8 cellular contexts compared by ENCODE assay signal in the genomic region with DNA sequence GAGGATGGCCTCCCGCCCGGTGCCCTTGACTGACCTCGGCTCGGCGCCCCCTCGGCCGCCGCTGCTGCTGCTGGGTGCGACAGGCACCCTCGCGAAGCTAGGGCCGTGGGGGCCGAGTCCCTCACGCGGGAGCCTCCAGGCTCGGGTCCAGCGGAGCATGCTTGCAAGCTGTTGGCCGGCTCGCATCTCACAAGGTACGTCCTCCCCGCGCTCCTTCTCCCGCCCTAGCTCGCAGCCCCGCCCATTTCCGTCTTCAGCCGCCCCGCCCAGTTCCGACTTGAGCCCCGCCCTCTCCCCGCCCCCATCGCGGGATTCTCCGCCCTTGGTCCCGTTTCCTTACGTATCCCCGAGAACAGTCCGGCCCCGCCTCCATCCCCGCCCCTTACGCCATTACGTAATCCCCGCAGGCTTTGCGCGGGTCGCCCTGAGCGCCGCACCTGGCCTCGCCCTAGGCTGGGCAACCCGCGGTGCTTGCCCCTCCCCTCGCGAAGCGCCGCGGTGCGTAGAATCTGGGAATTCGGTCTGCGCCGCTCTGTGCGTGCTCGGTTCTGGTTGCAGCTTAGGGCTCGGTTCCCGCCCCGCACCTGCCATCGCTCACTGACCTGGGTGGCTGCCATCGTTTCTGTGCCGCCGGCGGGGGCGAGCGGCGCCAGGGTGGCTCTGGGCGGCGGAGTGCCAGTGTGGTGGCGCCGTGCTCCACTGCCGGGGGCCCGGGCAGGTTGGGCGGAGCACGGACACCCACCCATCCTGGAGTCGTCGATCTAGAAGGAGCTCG. TPM values are rescaled to one million over a fixed set of nuclear protein-coding genes. Genes with fewer than 3 reads are reported as not detected.
DNase-seq lines count a peak whose midpoint lies in the region; ATAC-seq and TF ChIP-seq lines count a peak whose summit lies in the region.

A gene with protein sequence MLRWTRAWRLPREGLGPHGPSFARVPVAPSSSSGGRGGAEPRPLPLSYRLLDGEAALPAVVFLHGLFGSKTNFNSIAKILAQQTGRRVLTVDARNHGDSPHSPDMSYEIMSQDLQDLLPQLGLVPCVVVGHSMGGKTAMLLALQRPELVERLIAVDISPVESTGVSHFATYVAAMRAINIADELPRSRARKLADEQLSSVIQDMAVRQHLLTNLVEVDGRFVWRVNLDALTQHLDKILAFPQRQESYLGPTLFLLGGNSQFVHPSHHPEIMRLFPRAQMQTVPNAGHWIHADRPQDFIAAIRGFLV (minus strand): TSS at position 191 of the 775 bp plus-strand sequence. CDS start 32 bp downstream, at position 159.

- ATAC-seq in GM19025 (IDR thresholded peaks at IDR 0.05; ENCODE audit: low read depth, unreplicated experiment): peak; percentile 88
- ATAC-seq in HG03280 (IDR thresholded peaks at IDR 0.05; ENCODE audit: unreplicated experiment): peak; percentile 85

- peak within 1 kb of the TSS; percentile 78 for H3K4me3 ChIP-seq in AG09309 (ENCODE audit: control insufficient read depth, low read depth, low read length)
- peak within 1 kb of the TSS; percentile 82 to 98 (median 94) for H3K4me3 ChIP-seq in spleen

- peaks cover 0 to 3% (median 0%) of the 10 kb centered on the region in 7 donors for H3K27me3 ChIP-seq in spleen (replicated peaks in 1 of 7)

- H3K36me3 ChIP-seq in spleen: peaks cover 0 to 23% (median 14%) of the 10 kb centered on the region in 6 donors

- H3K27ac ChIP-seq in caudate nucleus (ENCODE audit: low read depth, low read length) (peak within 1 kb of the TSS; percentile 94), spleen (peak within 1 kb of the TSS; percentile 72 to 95 (median 90))

- WGBS in spleen, 5 donors: 0 to 1% (median 0%) methylated on average over 61 to 84 of the region's 84 CpGs

- intact Hi-C loops in spleen (cut with DNase I; ENCODE audit: low total_unique reads): loop anchor here (5.0 to 10.0 kb wide), 2 partner anchors 54 to 114 kb away; partner anchors contain the start of genes BUD23 and DNAJC30

- peaks cover 6 to 59% (median 39%) of the 10 kb centered on the region in 6 donors for H3K4me1 ChIP-seq in spleen

- TF ChIP-seq CTCF in AG09309 (IDR thresholded peaks at IDR 0.05; ENCODE audit: control insufficient read depth, insufficient read depth, low read depth, low read length, missing control alignments) (no peak), spleen (IDR thresholded peaks at IDR 0.05 in 8 of 11, conservative IDR thresholded peaks at IDR 0.05 in 3 of 11) (peak in 1 of 11 experiments; percentile 27)

- TF ChIP-seq POLR2A in spleen (IDR thresholded peaks at IDR 0.05): peak in 2 of 3 donors; percentile 51 to 75

- H3K9me3 ChIP-seq in spleen: no peaks in the 10 kb centered on the region

- peak; percentile 78 for DNase-seq in AG09309 (ENCODE audit: low read depth)
- peak; percentile 94 for DNase-seq in NCI-H345 treated with DMSO at 0.1 percent for 48 hours (lab: John Stamatoyannopoulos, UW; ENCODE audit: unreplicated experiment)
- peak; percentile 94 to 99 (median 97) for DNase-seq in activated CD4-positive, CD25-positive, alpha-beta regulatory T cell (lab: John Stamatoyannopoulos, UW)
- DNase-seq in caudate nucleus (lab: John Stamatoyannopoulos, UW): peak; percentile 75 to 99 (median 97)
- DNase-seq in inferior parietal cortex (ENCODE audit: extremely low spot score): peak; percentile 89
- DNase-seq in spleen: peak; percentile 99

RNA-seq across cellular contexts. Expression of the gene that starts here (rescaled TPM):
- 10 to 100 TPM; 11.4 to 26.0 (median 20.6) TPM for total RNA-seq in spleen
- polyA plus RNA-seq in spleen: 10 to 100 TPM; 13.3 to 17.6 (median 16.3) TPM

Comparison
In these comparisons a context has a peak if more than half of its experiments do, and no peak if none do; other contexts are left out.
1. Peak in every context shown above with its lines: DNase-seq, ATAC-seq, H3K4me3 ChIP-seq and H3K27ac ChIP-seq.